In the genomic region with DNA sequence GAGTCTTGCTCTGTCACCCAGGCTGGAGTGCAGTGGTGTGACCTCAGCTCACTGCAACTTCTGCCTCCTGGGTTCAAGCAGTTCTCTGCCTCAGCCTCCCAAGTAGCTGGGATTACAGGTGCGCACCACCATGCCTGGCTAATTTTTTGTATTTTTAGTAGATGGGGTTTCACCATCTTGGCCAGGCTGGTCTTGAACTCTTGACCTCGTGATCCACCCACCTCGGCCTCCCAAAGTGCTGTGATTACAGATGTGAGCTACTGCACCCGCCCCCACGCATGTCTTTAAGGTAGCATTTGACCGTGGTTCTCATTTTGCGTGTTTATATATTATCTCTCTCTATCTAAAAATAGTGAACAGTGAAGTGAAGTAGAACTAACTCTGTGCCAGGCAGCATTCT, we compare ENCODE assay signal across 9 cellular contexts. TPM values are rescaled to one million over a fixed set of nuclear protein-coding genes. Genes with fewer than 3 reads are reported as not detected.
DNase-seq lines count a peak whose midpoint lies in the region; ATAC-seq and TF ChIP-seq lines count a peak whose summit lies in the region.
"Not testable (repeated sequence)": the region's sequence is repeated elsewhere in the genome, so short reads cannot be mapped to it uniquely, and the experiment has no call there.
"Had no signal": no experiment of that assay in that cellular context is flagged by ENCODE, and none has a peak within 500 bp of the region (broad histone marks: within the 10 kb centered on the region; RNA-seq: fewer than 3 reads in every experiment).

No MANE protein-coding gene starts in this region.

- H3K4me1 Mint-ChIP-seq in T-helper 2 cell treated with Interferon-gamma antibody and Interleukin-4, amounts not matched to agents 5 μg/mL and 100 μg/mL, for 36 hours (ENCODE audit: low read depth) = peaks cover 46% of the 10 kb centered on the region
- peaks cover 69% of the 10 kb centered on the region for H3K4me1 Mint-ChIP-seq in activated CD8-positive, alpha-beta memory T cell treated with anti-CD3 and anti-CD28 coated beads, Interleukin-2, amount 10 ng/mL, durations not matched to agents 7 days and 5 days
- peaks cover 71% of the 10 kb centered on the region for H3K4me1 Mint-ChIP-seq in activated naive CD8-positive, alpha-beta T cell (ENCODE audit: low read depth)
- H3K4me1 Mint-ChIP-seq in dendritic cell treated with granulocyte-macrophage colony-stimulating factor and Interleukin-4, amounts not matched to agents 40 ng/mL and 50 ng/mL, for 4 days (ENCODE audit: low read depth) = peaks cover 37% of the 10 kb centered on the region
- H3K4me1 Mint-ChIP-seq in neural crest cell = peaks cover 30% of the 10 kb centered on the region

- not testable (repeated sequence) for H3K4me3 ChIP-seq in AG04450 (ENCODE audit: low read depth, low read length); DND-41 (ENCODE audit: low read depth in 1 of 2, low read length in 2 of 2)
- H3K4me3 ChIP-seq in thoracic aorta = peak overlapping the region; percentile 21

- H3K9me3 ChIP-seq in AG04450 (ENCODE audit: control insufficient read depth, insufficient read depth, low read length); DND-41 (ENCODE audit: insufficient read depth, low read length, severe bottlenecking); thoracic aorta: not testable (repeated sequence)

- intact Hi-C loops in dendritic cell treated with granulocyte-macrophage colony-stimulating factor and Interleukin-4, amounts not matched to agents 40 ng/mL and 50 ng/mL, for 4 days (cut with micrococcal nuclease) = loop anchor here (5.0 kb wide), 1 partner anchor 182 kb away; the partner anchor contains the start of gene PER3

- peaks cover 45% of the 10 kb centered on the region for H3K36me3 Mint-ChIP-seq in T-helper 2 cell treated with Interferon-gamma antibody and Interleukin-4, amounts not matched to agents 5 μg/mL and 100 μg/mL, for 36 hours (ENCODE audit: low read depth)
- peaks cover 57% of the 10 kb centered on the region for H3K36me3 Mint-ChIP-seq in activated CD8-positive, alpha-beta memory T cell treated with anti-CD3 and anti-CD28 coated beads, Interleukin-2, amount 10 ng/mL, durations not matched to agents 7 days and 5 days
- peaks cover 17% of the 10 kb centered on the region for H3K36me3 Mint-ChIP-seq in activated naive CD8-positive, alpha-beta T cell
- H3K36me3 Mint-ChIP-seq in dendritic cell treated with granulocyte-macrophage colony-stimulating factor and Interleukin-4, amounts not matched to agents 40 ng/mL and 50 ng/mL, for 4 days (ENCODE audit: low read depth) = peaks cover 72% of the 10 kb centered on the region
- not testable (repeated sequence) for H3K36me3 Mint-ChIP-seq in neural crest cell (ENCODE audit: low read depth)

- H3K4me2 ChIP-seq in DND-41 (ENCODE audit: insufficient read depth, low read length) = peak overlapping the region; percentile 44; the same call in 1 of the 2 replicates

- POLR2A ChIA-PET in AG04450 (lab: Yijun Ruan, JAX) = not testable (repeated sequence)

- not testable (repeated sequence) for H4K20me1 ChIP-seq in DND-41 (ENCODE audit: insufficient read depth, low read length)

- H3K79me2 ChIP-seq in DND-41 (ENCODE audit: insufficient read depth, low read length) = peaks cover 79% of the 10 kb centered on the region

- H3K9me3 Mint-ChIP-seq in T-helper 2 cell treated with Interferon-gamma antibody and Interleukin-4, amounts not matched to agents 5 μg/mL and 100 μg/mL, for 36 hours; activated CD8-positive, alpha-beta memory T cell treated with anti-CD3 and anti-CD28 coated beads, Interleukin-2, amount 10 ng/mL, durations not matched to agents 7 days and 5 days (ENCODE audit: low read depth); activated naive CD8-positive, alpha-beta T cell (ENCODE audit: low read depth); dendritic cell treated with granulocyte-macrophage colony-stimulating factor and Interleukin-4, amounts not matched to agents 40 ng/mL and 50 ng/mL, for 4 days; neural crest cell: not testable (repeated sequence)

- H3K36me3 ChIP-seq in DND-41 (ENCODE audit: insufficient read depth, low read length) = peaks cover 61% of the 10 kb centered on the region
- H3K36me3 ChIP-seq in thoracic aorta = peaks cover 14% of the 10 kb centered on the region

- H3K9ac ChIP-seq in DND-41 (ENCODE audit: low read depth, low read length) = not testable (repeated sequence)

- CTCF ChIA-PET in AG04450 (lab: Charles Lee) = interaction anchor here (3.2 kb wide), 1 partner anchor 11 kb away, joined by 15 read pairs; no protein-coding TSS in a partner anchor
- CTCF ChIA-PET in activated CD8-positive, alpha-beta memory T cell treated with anti-CD3 and anti-CD28 coated beads, Interleukin-2, amount 10 ng/mL, durations not matched to agents 7 days and 5 days (lab: Charles Lee) = interaction anchor here (1.0 to 1.3 kb wide), 2 partner anchors 11 to 15 kb away, joined by 4 to 9 read pairs; no protein-coding TSS in a partner anchor

- H3K27ac Mint-ChIP-seq in T-helper 2 cell treated with Interferon-gamma antibody and Interleukin-4, amounts not matched to agents 5 μg/mL and 100 μg/mL, for 36 hours = peak overlapping the region; percentile 85
- peak overlapping the region; percentile 98 for H3K27ac Mint-ChIP-seq in activated CD8-positive, alpha-beta memory T cell treated with anti-CD3 and anti-CD28 coated beads, Interleukin-2, amount 10 ng/mL, durations not matched to agents 7 days and 5 days
- H3K27ac Mint-ChIP-seq in activated naive CD8-positive, alpha-beta T cell = peak overlapping the region; percentile 82
- H3K27ac Mint-ChIP-seq in dendritic cell treated with granulocyte-macrophage colony-stimulating factor and Interleukin-4, amounts not matched to agents 40 ng/mL and 50 ng/mL, for 4 days = peak overlapping the region; percentile 66
- H3K27ac Mint-ChIP-seq in neural crest cell (ENCODE audit: unreplicated experiment) = not testable (repeated sequence)

- TF ChIP-seq CTCF in AG04450 (IDR thresholded peaks at IDR 0.05; ENCODE audit: low read depth, low read length); DND-41 (IDR thresholded peaks at IDR 0.05; ENCODE audit: borderline replicate concordance, extremely low read depth, low read length, poor library complexity, severe bottlenecking); neural crest cell (conservative IDR thresholded peaks at IDR 0.05); thoracic aorta (IDR thresholded peaks at IDR 0.05): not testable (repeated sequence)

- H3K27me3 ChIP-seq in AG04450 (ENCODE audit: control insufficient read depth, insufficient read depth, low read length); DND-41 (ENCODE audit: insufficient read depth, low read length, poor library complexity); thoracic aorta (replicated peaks; ENCODE audit: insufficient read depth): not testable (repeated sequence)

- H3K27me3 Mint-ChIP-seq in T-helper 2 cell treated with Interferon-gamma antibody and Interleukin-4, amounts not matched to agents 5 μg/mL and 100 μg/mL, for 36 hours (ENCODE audit: low read depth); activated CD8-positive, alpha-beta memory T cell treated with anti-CD3 and anti-CD28 coated beads, Interleukin-2, amount 10 ng/mL, durations not matched to agents 7 days and 5 days; activated naive CD8-positive, alpha-beta T cell; dendritic cell treated with granulocyte-macrophage colony-stimulating factor and Interleukin-4, amounts not matched to agents 40 ng/mL and 50 ng/mL, for 4 days; neural crest cell (ENCODE audit: low read depth): not testable (repeated sequence)

- not testable (repeated sequence) for H2AFZ ChIP-seq in DND-41 (ENCODE audit: low read depth, low read length)

- not testable (repeated sequence) for DNase-seq in AG04450 (ENCODE audit: low read depth, low spot score); DND-41; T-helper 2 cell treated with Interferon-gamma antibody and Interleukin-4, amounts not matched to agents 5 μg/mL and 100 μg/mL, for 36 hours (ENCODE audit: low spot score); activated CD8-positive, alpha-beta memory T cell treated with anti-CD3 and anti-CD28 coated beads, Interleukin-2, amount 10 ng/mL, durations not matched to agents 7 days and 5 days; neural crest cell (ENCODE audit: low read depth, low spot score); thoracic aorta (ENCODE audit: low spot score)

- H3K4me1 ChIP-seq in DND-41 (ENCODE audit: insufficient read depth, low read length) (peaks cover 55% of the 10 kb centered on the region), thoracic aorta (ENCODE audit: control insufficient read depth in 1 of 2, low read depth in 2 of 2) (peaks cover 38 to 65% of the 10 kb centered on the region in 2 donors)

- not testable (repeated sequence) for ATAC-seq in DND-41 (ENCODE audit: insufficient read depth, low read depth); activated CD8-positive, alpha-beta memory T cell treated with anti-CD3 and anti-CD28 coated beads, Interleukin-2, amount 10 ng/mL, durations not matched to agents 7 days and 5 days; thoracic aorta (ENCODE audit: insufficient number of reproducible peaks, low FRiP score, low read depth)

- peak overlapping the region; percentile 70 for H3K4me3 Mint-ChIP-seq in T-helper 2 cell treated with Interferon-gamma antibody and Interleukin-4, amounts not matched to agents 5 μg/mL and 100 μg/mL, for 36 hours
- peak overlapping the region; percentile 2 for H3K4me3 Mint-ChIP-seq in activated CD8-positive, alpha-beta memory T cell treated with anti-CD3 and anti-CD28 coated beads, Interleukin-2, amount 10 ng/mL, durations not matched to agents 7 days and 5 days
- H3K4me3 Mint-ChIP-seq in activated naive CD8-positive, alpha-beta T cell = peak overlapping the region; percentile 98
- not testable (repeated sequence) for H3K4me3 Mint-ChIP-seq in dendritic cell treated with granulocyte-macrophage colony-stimulating factor and Interleukin-4, amounts not matched to agents 40 ng/mL and 50 ng/mL, for 4 days
- H3K4me3 Mint-ChIP-seq in neural crest cell = peak overlapping the region; percentile 79

- H3K27ac ChIP-seq in AG04450 (ENCODE audit: low read depth, low read length) = peak overlapping the region; percentile 39
- H3K27ac ChIP-seq in DND-41 (ENCODE audit: low read length) = not testable (repeated sequence)
- peak overlapping the region; percentile 41 to 71 for H3K27ac ChIP-seq in thoracic aorta

RNA-seq across cellular contexts. Expression of gene PARK7, which starts 2.3 kb away (rescaled TPM):
- 403 and 479 TPM in 2 replicates for polyA plus RNA-seq in AG04450 (2011; rRNA removed)
- polyA minus RNA-seq in AG04450 (2011; rRNA and poly(A)+ RNA removed) = 107 and 112 TPM in 2 replicates
- 100 to 1,000 TPM; 310 to 434 TPM for total RNA-seq in activated CD8-positive, alpha-beta memory T cell treated with anti-CD3 and anti-CD28 coated beads, Interleukin-2, amount 10 ng/mL, durations not matched to agents 7 days and 5 days
- 383 and 386 TPM in 2 replicates for total RNA-seq in neural crest cell
- total RNA-seq in thoracic aorta = 100 to 1,000 TPM; 140 to 145 TPM

RNA-seq across cellular contexts. Expression of gene TNFRSF9, which starts 23.2 kb away (rescaled TPM):
- polyA plus RNA-seq in AG04450 (2011; rRNA removed) = 0.91 and 0.94 TPM in 2 replicates
- 0.55 and 0.91 TPM in 2 replicates for polyA minus RNA-seq in AG04450 (2011; rRNA and poly(A)+ RNA removed)
- total RNA-seq in activated CD8-positive, alpha-beta memory T cell treated with anti-CD3 and anti-CD28 coated beads, Interleukin-2, amount 10 ng/mL, durations not matched to agents 7 days and 5 days = 10 to 100 TPM; 19.2 to 68.1 TPM
- total RNA-seq in neural crest cell (0.23 and 0.28 TPM in 2 replicates), thoracic aorta (not detected)
- total RNA-seq: SJCRH30 had no signal

Comparison
In these comparisons a context has a peak if more than half of its experiments do, and no peak if none do; other contexts are left out.
1. RNA of gene TNFRSF9, which starts 23.2 kb away (total RNA-seq): 19.2 to 68.1 TPM in activated CD8-positive, alpha-beta memory T cell treated with anti-CD3 and anti-CD28 coated beads, Interleukin-2, amount 10 ng/mL, durations not matched to agents 7 days and 5 days; 0.23 to 0.28 TPM in neural crest cell and not detected in thoracic aorta; every median in the first group is over 10 times any median in the second.